ENCODE assay signal across 6 cellular contexts in genomic region chr12:6938353-6939186, GRCh38. TPM values are rescaled to one million over a fixed set of nuclear protein-coding genes. Genes with fewer than 3 reads are reported as not detected.
DNase-seq lines count a peak whose midpoint lies in the region; ATAC-seq and TF ChIP-seq lines count a peak whose summit lies in the region.

No MANE protein-coding gene starts in this region.

- in situ Hi-C loops in astrocyte of the cerebellum (cut with HindIII; ENCODE audit: low sequenced_read_pairs), result no loop called here

- H3K4me3 Mint-ChIP-seq in naive thymus-derived CD8-positive, alpha-beta T cell, result peak overlapping the region in 9 of 10 donors; percentile 16 to 91 (median 79)

- H3K27me3 Mint-ChIP-seq in naive thymus-derived CD8-positive, alpha-beta T cell, result no peaks in the 10 kb centered on the region

- no peak for DNase-seq in astrocyte of the cerebellum (ENCODE audit: low read depth)
- peak in 1 of 10 donors; percentile 62 for DNase-seq in naive thymus-derived CD8-positive, alpha-beta T cell
- no peak for DNase-seq in stimulated activated CD4-positive, alpha-beta T cell treated with anti-CD3 and anti-CD28 coated beads, Interleukin-4, amount 100 ng/mL, for 24 hours

- no peak for TF ChIP-seq CTCF in astrocyte of the cerebellum (IDR thresholded peaks at IDR 0.05; ENCODE audit: low read depth, low read length, missing control alignments)

- no peaks in the 10 kb centered on the region for H3K9me3 Mint-ChIP-seq in naive thymus-derived CD8-positive, alpha-beta T cell

- POLR2A ChIA-PET in naive thymus-derived CD8-positive, alpha-beta T cell (lab: Charles Lee), result interaction anchor here (0.9 to 18.4 kb wide), 22 partner anchors 8 to 249 kb away, joined by 3 to 1315 read pairs (median 10); partner anchors contain the start of genes ATN1, CDCA3, COPS7A and EMG1

- peaks cover 0 to 26% (median 0%) of the 10 kb centered on the region in 3 donors for H3K36me3 Mint-ChIP-seq in naive thymus-derived CD8-positive, alpha-beta T cell

- no peak for ATAC-seq in naive thymus-derived CD8-positive, alpha-beta T cell
- ATAC-seq in HG03439 (IDR thresholded peaks at IDR 0.05; ENCODE audit: unreplicated experiment) (no peak), HG02642 (IDR thresholded peaks at IDR 0.05; ENCODE audit: poor library complexity, unreplicated experiment) (no peak)

- peak overlapping the region; percentile 17; the same call in 1 of the 2 replicates for H3K4me3 ChIP-seq in GM08714 (ENCODE audit: low read length)
- H3K4me3 ChIP-seq in astrocyte of the cerebellum (ENCODE audit: low read depth, low read length), result peak overlapping the region; percentile 15

- H3K4me1 Mint-ChIP-seq in naive thymus-derived CD8-positive, alpha-beta T cell, result peaks cover 29 to 56% (median 50%) of the 10 kb centered on the region in 4 donors

- peak overlapping the region; percentile 89 to 98 (median 98) for H3K27ac Mint-ChIP-seq in naive thymus-derived CD8-positive, alpha-beta T cell

RNA-seq across cellular contexts. Expression of gene RNU7-1, which starts 5.0 kb away (rescaled TPM):
- total RNA-seq in naive thymus-derived CD8-positive, alpha-beta T cell, result not detected
- not detected for polyA plus RNA-seq in naive thymus-derived CD8-positive, alpha-beta T cell

RNA-seq across cellular contexts. Expression of gene C12orf57, which starts 5.3 kb away (rescaled TPM):
- 100 to 1,000 TPM; 518 to 519 TPM for total RNA-seq in naive thymus-derived CD8-positive, alpha-beta T cell
- 100 to 1,000 TPM; 329 to 399 (median 366) TPM for polyA plus RNA-seq in naive thymus-derived CD8-positive, alpha-beta T cell

RNA-seq across cellular contexts. Expression of gene ATN1, which starts 10.8 kb away (rescaled TPM):
- total RNA-seq in naive thymus-derived CD8-positive, alpha-beta T cell, result 10 to 100 TPM; 25.7 to 30.3 TPM
- 1 to 10 TPM in 2 of 3 donors, under 1 TPM in 1; 0.35 to 1.4 (median 1.1) TPM for polyA plus RNA-seq in naive thymus-derived CD8-positive, alpha-beta T cell

RNA-seq across cellular contexts. Expression of gene PTPN6, which starts 12.6 kb away (rescaled TPM):
- 100 to 1,000 TPM; 235 to 247 TPM for total RNA-seq in naive thymus-derived CD8-positive, alpha-beta T cell
- 100 to 1,000 TPM; 182 to 425 (median 260) TPM for polyA plus RNA-seq in naive thymus-derived CD8-positive, alpha-beta T cell

RNA-seq across cellular contexts. Expression of gene ENO2, which starts 24.2 kb away (rescaled TPM):
- 100 to 1,000 TPM; 141 to 144 TPM for total RNA-seq in naive thymus-derived CD8-positive, alpha-beta T cell
- polyA plus RNA-seq in naive thymus-derived CD8-positive, alpha-beta T cell, result 10 to 100 TPM; 19.4 to 29.2 (median 19.7) TPM
